Comparison of ENCODE assay signal across 8 cellular contexts in genomic region chr7:134548877-134549276, GRCh38. TPM values are rescaled to one million over a fixed set of nuclear protein-coding genes. Genes with fewer than 3 reads are reported as not detected.
A peak's percentile ranks its signal among the peaks of the same experiment; 100 is the strongest.
DNase-seq lines count a peak whose midpoint lies in the region; ATAC-seq and TF ChIP-seq lines count a peak whose summit lies in the region.

Gene AKR1B15 (plus strand): TSS chr7:134549110. CDS start chr7:134564620, 15,510 bp downstream.

- CTCF ChIA-PET in activated naive CD4-positive, alpha-beta T cell treated with anti-CD3 and anti-CD28 coated beads for 36 hours (lab: Charles Lee), result interaction anchor here (0.5 to 3.1 kb wide), 8 partner anchors 11 to 436 kb away, joined by 3 to 37 read pairs (median 4); no protein-coding TSS in a partner anchor
- CTCF ChIA-PET in activated naive CD4-positive, alpha-beta T cell treated with anti-CD3 and anti-CD28 coated beads, Interleukin-2, amount 10 ng/mL, durations not matched to agents 7 days and 5 days (lab: Charles Lee), result interaction anchor here (0.6 to 4.8 kb wide), 6 partner anchors 19 to 126 kb away, joined by 3 to 46 read pairs (median 3); no protein-coding TSS in a partner anchor
- CTCF ChIA-PET in PC-9 (lab: Charles Lee), result interaction anchor here (1.0 to 2.0 kb wide), 6 partner anchors 9 to 116 kb away, joined by 3 to 20 read pairs (median 3); no protein-coding TSS in a partner anchor

- 0 out of 2 replicates have a peak, but pooled peaks cover 4% of the 10 kb centered on the region for H3K79me2 ChIP-seq in PC-9 (ENCODE audit: low read depth)

- peaks cover 45% of the 10 kb centered on the region for H3F3A ChIP-seq in PC-9 (ENCODE audit: insufficient read depth, low read depth)

- H3K36me3 ChIP-seq in PC-9 (ENCODE audit: low read depth), result no peaks in the 10 kb centered on the region
- H3K36me3 ChIP-seq in neuron (ENCODE audit: insufficient read depth, low read length), result no peaks in the 10 kb centered on the region

- TF ChIP-seq CTCF in PC-9 (conservative IDR thresholded peaks at IDR 0.05), result no peak

- intact Hi-C loops in activated naive CD4-positive, alpha-beta T cell treated with anti-CD3 and anti-CD28 coated beads for 36 hours (cut with micrococcal nuclease), result no loop called here
- intact Hi-C loops in PC-9 (cut with micrococcal nuclease; ENCODE audit: unreplicated experiment), result loop anchor here (1.0 kb wide), 1 partner anchor 45 kb away; no protein-coding TSS in a partner anchor

- H3K4me3 ChIP-seq in PC-9 (peak within 1 kb of the TSS; percentile 54), neuron (ENCODE audit: low read length) (peak within 1 kb of the TSS; percentile 45)

- no peak within 1 kb of the TSS for H3K27ac Mint-ChIP-seq in activated naive CD4-positive, alpha-beta T cell treated with anti-CD3 and anti-CD28 coated beads for 36 hours
- no peak within 1 kb of the TSS for H3K27ac Mint-ChIP-seq in activated naive CD4-positive, alpha-beta T cell treated with anti-CD3 and anti-CD28 coated beads, Interleukin-2, amount 10 ng/mL, durations not matched to agents 7 days and 5 days
- H3K27ac Mint-ChIP-seq in T-helper 17 cell, result no peak within 1 kb of the TSS

- no peaks in the 10 kb centered on the region for H3K9me2 ChIP-seq in PC-9 (ENCODE audit: insufficient read depth)

- H3K27me3 Mint-ChIP-seq in activated naive CD4-positive, alpha-beta T cell treated with anti-CD3 and anti-CD28 coated beads for 36 hours (ENCODE audit: low read depth), result peaks cover 6% of the 10 kb centered on the region
- H3K27me3 Mint-ChIP-seq in activated naive CD4-positive, alpha-beta T cell treated with anti-CD3 and anti-CD28 coated beads, Interleukin-2, amount 10 ng/mL, durations not matched to agents 7 days and 5 days, result peaks cover 17% of the 10 kb centered on the region
- H3K27me3 Mint-ChIP-seq in T-helper 17 cell, result peaks cover 59% of the 10 kb centered on the region

- H3K4me1 ChIP-seq in PC-9 (replicated peaks; ENCODE audit: insufficient read depth) (peaks cover 42% of the 10 kb centered on the region), neuron (ENCODE audit: insufficient read depth, low read length) (peaks cover 22% of the 10 kb centered on the region)

- H4K20me1 ChIP-seq in PC-9 (ENCODE audit: insufficient read depth), result no peaks in the 10 kb centered on the region

- POLR2A ChIA-PET in PC-9 (lab: Charles Lee; ENCODE audit: unreplicated experiment), result interaction anchor here (0.5 to 0.7 kb wide), 5 partner anchors 13 to 1007 kb away, joined by 3 to 4 read pairs (median 3); partner anchors contain the start of gene AKR1B1

- no peaks in the 10 kb centered on the region for H3K36me3 Mint-ChIP-seq in activated naive CD4-positive, alpha-beta T cell treated with anti-CD3 and anti-CD28 coated beads for 36 hours (ENCODE audit: low read depth)
- H3K36me3 Mint-ChIP-seq in activated naive CD4-positive, alpha-beta T cell treated with anti-CD3 and anti-CD28 coated beads, Interleukin-2, amount 10 ng/mL, durations not matched to agents 7 days and 5 days, result no peaks in the 10 kb centered on the region
- H3K36me3 Mint-ChIP-seq in T-helper 17 cell (ENCODE audit: low read depth), result peaks cover 4% of the 10 kb centered on the region

- H2AFZ ChIP-seq in PC-9, result peak within 1 kb of the TSS; percentile 59
- no peak within 1 kb of the TSS for H2AFZ ChIP-seq in neuron (ENCODE audit: low read depth, low read length)

- H3K4me2 ChIP-seq in PC-9, result peak within 1 kb of the TSS; percentile 74

- DNase-seq in activated naive CD4-positive, alpha-beta T cell treated with anti-CD3 and anti-CD28 coated beads for 36 hours, result peak; percentile 35
- no peak for DNase-seq in activated naive CD4-positive, alpha-beta T cell treated with anti-CD3 and anti-CD28 coated beads, Interleukin-2, amount 10 ng/mL, durations not matched to agents 7 days and 5 days
- DNase-seq in PC-9 (peak; percentile 69 to 89), NCI-H2196 (lab: John Stamatoyannopoulos, UW; ENCODE audit: unreplicated experiment) (no peak), T-helper 17 cell (no peak), superior temporal gyrus (ENCODE audit: extremely low spot score) (no peak)

- H3K27ac ChIP-seq in PC-9, result peak within 1 kb of the TSS; percentile 84

- TSS peak; percentile 63 for BruUV-seq in PC-9 (replicated peaks; lab: Mats Ljungman, UMichigan)

- ATAC-seq in HG02642 (IDR thresholded peaks at IDR 0.05; ENCODE audit: poor library complexity, unreplicated experiment), result peak; percentile 96
- no peak for ATAC-seq in T-helper 17 cell

- H3K4me1 Mint-ChIP-seq in activated naive CD4-positive, alpha-beta T cell treated with anti-CD3 and anti-CD28 coated beads for 36 hours (ENCODE audit: low read depth), result peaks cover 3% of the 10 kb centered on the region
- peaks cover 5% of the 10 kb centered on the region for H3K4me1 Mint-ChIP-seq in activated naive CD4-positive, alpha-beta T cell treated with anti-CD3 and anti-CD28 coated beads, Interleukin-2, amount 10 ng/mL, durations not matched to agents 7 days and 5 days
- H3K4me1 Mint-ChIP-seq in T-helper 17 cell, result peaks cover 8% of the 10 kb centered on the region

- no peaks in the 10 kb centered on the region for H3K27me3 ChIP-seq in PC-9 (ENCODE audit: insufficient read depth, low read depth)
- H3K27me3 ChIP-seq in neuron (ENCODE audit: insufficient read depth, low read length), result peaks cover 8% of the 10 kb centered on the region

- no peaks in the 10 kb centered on the region for H3K9me3 Mint-ChIP-seq in activated naive CD4-positive, alpha-beta T cell treated with anti-CD3 and anti-CD28 coated beads for 36 hours
- no peaks in the 10 kb centered on the region for H3K9me3 Mint-ChIP-seq in activated naive CD4-positive, alpha-beta T cell treated with anti-CD3 and anti-CD28 coated beads, Interleukin-2, amount 10 ng/mL, durations not matched to agents 7 days and 5 days

- H3K4me3 Mint-ChIP-seq in activated naive CD4-positive, alpha-beta T cell treated with anti-CD3 and anti-CD28 coated beads for 36 hours, result no peak within 1 kb of the TSS
- H3K4me3 Mint-ChIP-seq in activated naive CD4-positive, alpha-beta T cell treated with anti-CD3 and anti-CD28 coated beads, Interleukin-2, amount 10 ng/mL, durations not matched to agents 7 days and 5 days, result no peak within 1 kb of the TSS
- no peak within 1 kb of the TSS for H3K4me3 Mint-ChIP-seq in T-helper 17 cell

- H3K9me3 ChIP-seq in PC-9 (ENCODE audit: insufficient read depth, low read depth) (no peaks in the 10 kb centered on the region), neuron (ENCODE audit: low read length) (no peaks in the 10 kb centered on the region), T-helper 17 cell (ENCODE audit: control insufficient read depth, low read length, poor library complexity, severe bottlenecking) (no peaks in the 10 kb centered on the region)

RNA-seq across cellular contexts. Expression of gene AKR1B15, which starts in this region (rescaled TPM):
- not detected for total RNA-seq in activated naive CD4-positive, alpha-beta T cell treated with anti-CD3 and anti-CD28 coated beads for 36 hours
- 3.2 and 3.4 TPM in 2 replicates for total RNA-seq in PC-9 (2021)
- not detected for total RNA-seq in T-helper 17 cell

Comparison
In these comparisons a context has a peak if more than half of its experiments do, and no peak if none do; other contexts are left out.
1. Peak in DNase-seq in activated naive CD4-positive, alpha-beta T cell treated with anti-CD3 and anti-CD28 coated beads for 36 hours; RNA of the gene not detected or under 1 TPM.
2. DNase-seq: peak in PC-9 (2 of 2); none in activated naive CD4-positive, alpha-beta T cell treated with anti-CD3 and anti-CD28 coated beads, Interleukin-2, amount 10 ng/mL, durations not matched to agents 7 days and 5 days (single experiment), NCI-H2196 (single experiment), T-helper 17 cell (0 of 3) and superior temporal gyrus (single experiment).